In genomic region chr3:194690501-194691372, GRCh38 we compare ENCODE assay signal across 10 cellular contexts. TPM values are rescaled to one million over a fixed set of nuclear protein-coding genes. Genes with fewer than 3 reads are reported as not detected.
DNase-seq lines count a peak whose midpoint lies in the region; ATAC-seq and TF ChIP-seq lines count a peak whose summit lies in the region.
"Had no signal": no experiment of that assay in that cellular context is flagged by ENCODE, and none has a peak within 500 bp of the region (broad histone marks: within the 10 kb centered on the region; RNA-seq: fewer than 3 reads in every experiment).

No MANE protein-coding gene starts in this region.

- no peaks in the 10 kb centered on the region for H4K20me1 ChIP-seq in DOHH2 (ENCODE audit: control insufficient read depth, insufficient read depth, low read depth, low read length)

- H3K4me1 Mint-ChIP-seq in osteocyte (ENCODE audit: unreplicated experiment) = peaks cover 42% of the 10 kb centered on the region

- peak overlapping the region; percentile 95 for H3K27ac ChIP-seq in DOHH2 (ENCODE audit: low read depth, low read length)

- DNase-seq in NAMALWA (ENCODE audit: low spot score) (peak; percentile 64), astrocyte of the hippocampus (ENCODE audit: low read depth, low spot score) (peak; percentile 47), osteocyte (ENCODE audit: extremely low spot score, unreplicated experiment) (no peak), NCI-H146 treated with DMSO at 0.1 percent for 48 hours (lab: John Stamatoyannopoulos, UW; ENCODE audit: unreplicated experiment) (no peak), MV-4-11 (lab: John Stamatoyannopoulos, UW) (no peak)
- DNase-seq: HFFc6 had no signal

- H3K79me2 ChIP-seq in DOHH2 (ENCODE audit: control insufficient read depth, low read length) = peaks cover 22% of the 10 kb centered on the region

- H3K9me3 ChIP-seq in DOHH2 (ENCODE audit: control insufficient read depth, insufficient read depth, low read length) = no peaks in the 10 kb centered on the region

- H3F3A ChIP-seq in DOHH2 (ENCODE audit: control insufficient read depth, insufficient read depth) = peaks cover 35% of the 10 kb centered on the region

- H3K4me2 ChIP-seq in DOHH2 (ENCODE audit: low read length) = peak overlapping the region; percentile 87

- peaks cover 8% of the 10 kb centered on the region; the same call in 1 of the 2 replicates for H3K27me3 ChIP-seq in DOHH2 (ENCODE audit: control insufficient read depth, low read length)

- no peak for ATAC-seq in HG02642 (IDR thresholded peaks at IDR 0.05; ENCODE audit: poor library complexity, unreplicated experiment)
- no peak for ATAC-seq in activated CD4-positive, CD25-positive, alpha-beta regulatory T cell treated with anti-CD3 and anti-CD28 coated beads, Interleukin-2, amount 50 U/mL, for 24 hours

- H3K4me3 ChIP-seq in DOHH2 (ENCODE audit: low read length) = peak overlapping the region; percentile 67

- H3K27me3 Mint-ChIP-seq in osteocyte (ENCODE audit: unreplicated experiment) = no peaks in the 10 kb centered on the region

- no peaks in the 10 kb centered on the region for H3K9me3 Mint-ChIP-seq in osteocyte (ENCODE audit: unreplicated experiment)
- H3K9me3 Mint-ChIP-seq: HFFc6 had no signal

- peaks cover 76% of the 10 kb centered on the region for H3K4me1 ChIP-seq in DOHH2 (ENCODE audit: control insufficient read depth, low read length)

- no peak for TF ChIP-seq CTCF in DOHH2 (IDR thresholded peaks at IDR 0.05; ENCODE audit: low read depth, low read length, poor library complexity, severe bottlenecking)
- TF ChIP-seq CTCF in osteocyte (IDR thresholded peaks at IDR 0.05) = no peak

- peak overlapping the region; percentile 69 for H3K27ac Mint-ChIP-seq in osteocyte (ENCODE audit: unreplicated experiment)
- H3K27ac Mint-ChIP-seq: activated naive CD8-positive, alpha-beta T cell; HFFc6 had no signal

- H3K9me2 ChIP-seq in DOHH2 (replicated peaks; ENCODE audit: control insufficient read depth, low read length) = no peaks in the 10 kb centered on the region

- H3K4me3 Mint-ChIP-seq in osteocyte (ENCODE audit: unreplicated experiment) = peak overlapping the region; percentile 35
- H3K4me3 Mint-ChIP-seq: activated naive CD8-positive, alpha-beta T cell; HFFc6 had no signal

- H3K36me3 ChIP-seq in DOHH2 (ENCODE audit: control insufficient read depth, low read length) = peaks cover 12% of the 10 kb centered on the region; the same call in 1 of the 2 replicates

- peaks cover 8% of the 10 kb centered on the region for H3K36me3 Mint-ChIP-seq in osteocyte (ENCODE audit: unreplicated experiment)
- H3K36me3 Mint-ChIP-seq: activated naive CD8-positive, alpha-beta T cell had no signal

RNA-seq across cellular contexts. Expression of gene FAM43A, which starts 5.1 kb away (rescaled TPM):
- 38.2 and 38.6 TPM in 2 replicates for total RNA-seq in osteocyte

RNA-seq across cellular contexts. Expression of gene LSG1, which starts 18.7 kb away (rescaled TPM):
- 29.7 and 33.3 TPM in 2 replicates for total RNA-seq in osteocyte

RNA-seq across cellular contexts. Expression of gene TMEM44, which starts 57.5 kb away (rescaled TPM):
- total RNA-seq in osteocyte = 27.9 and 34.2 TPM in 2 replicates

Comparison
In these comparisons a context has a peak if more than half of its experiments do, and no peak if none do; other contexts are left out.
1. DNase-seq: peak in NAMALWA (single experiment) and astrocyte of the hippocampus (single experiment); none in osteocyte (single experiment), NCI-H146 treated with DMSO at 0.1 percent for 48 hours (single experiment) and MV-4-11 (single experiment).